7 cellular contexts compared by ENCODE assay signal in genomic region chr11:116543099-116543498, GRCh38.
"Had no signal": no experiment of that assay in that cellular context is flagged by ENCODE, and none has a peak within 500 bp of the region (broad histone marks: within the 10 kb centered on the region; RNA-seq: fewer than 3 reads in every experiment).

No MANE protein-coding gene starts in this region.

- H3K4me3 ChIP-seq: GM23338, K562 had no signal

- DNase-seq: H9, HCEC 1CT, IMR-90, KG1 had no signal

- ATAC-seq: GM23338, K562 had no signal

- H3K4me3 Mint-ChIP-seq: GM23338, H9 had no signal

- H3K27ac ChIP-seq: HL-60 had no signal

- H3K27ac Mint-ChIP-seq: GM23338, H9 had no signal
